8 cellular contexts compared by ENCODE assay signal in genomic region chr18:48408727-48409590, GRCh38. TPM values are rescaled to one million over a fixed set of nuclear protein-coding genes. Genes with fewer than 3 reads are reported as not detected.
A peak's percentile ranks its signal among the peaks of the same experiment; 100 is the strongest.
DNase-seq lines count a peak whose midpoint lies in the region; ATAC-seq and TF ChIP-seq lines count a peak whose summit lies in the region.

Gene ZBTB7C, minus strand, starts transcription at chr18:48409383.

- peaks cover 23 to 37% of the 10 kb centered on the region in 2 experiments for H3K4me1 Mint-ChIP-seq in H9
- peaks cover 36% of the 10 kb centered on the region for H3K4me1 Mint-ChIP-seq in chondrocyte (ENCODE audit: low read depth)

- no peak within 1 kb of the TSS for H3K27ac ChIP-seq in H9 (ENCODE audit: insufficient read length, low read depth, low read length)
- no peak within 1 kb of the TSS for H3K27ac ChIP-seq in PC-3 (ENCODE audit: low read length)

- H2BK12ac ChIP-seq in H9 (ENCODE audit: insufficient read length, low read depth, low read length), result no peak within 1 kb of the TSS

- H2BK20ac ChIP-seq in H9 (ENCODE audit: low read depth, low read length, poor library complexity, severe bottlenecking), result no peak within 1 kb of the TSS

- H3K23ac ChIP-seq in H9 (ENCODE audit: insufficient read length, low read depth, low read length), result no peak within 1 kb of the TSS

- H3K9me2 ChIP-seq in PC-3 (replicated peaks; ENCODE audit: low read length), result no peaks in the 10 kb centered on the region

- H3K56ac ChIP-seq in H9 (ENCODE audit: insufficient read length, low read depth, low read length), result no peak within 1 kb of the TSS

- no peak within 1 kb of the TSS for H3K27ac Mint-ChIP-seq in H9
- H3K27ac Mint-ChIP-seq in chondrocyte (ENCODE audit: unreplicated experiment), result no peak within 1 kb of the TSS

- intact Hi-C loops in PC-3 (cut with micrococcal nuclease), result no loop called here

- H3K27me3 ChIP-seq in H9 (ENCODE audit: insufficient read depth, low read length) (peaks cover 38% of the 10 kb centered on the region), PC-3 (ENCODE audit: low read length) (peaks cover 15% of the 10 kb centered on the region)

- H2BK5ac ChIP-seq in H9 (ENCODE audit: insufficient read length, low read length), result no peak within 1 kb of the TSS

- CTCF ChIA-PET in PC-3 (lab: Charles Lee), result no interaction called here

- peaks cover 16% of the 10 kb centered on the region for H3K23me2 ChIP-seq in H9 (ENCODE audit: insufficient read length, low read depth, low read length, poor library complexity, severe bottlenecking)

- H3K18ac ChIP-seq in H9 (ENCODE audit: insufficient read length, low read depth, low read length), result no peak within 1 kb of the TSS

- no peaks in the 10 kb centered on the region for H3K9me3 ChIP-seq in H9 (ENCODE audit: control insufficient read depth, low read depth, low read length)
- H3K9me3 ChIP-seq in PC-3 (ENCODE audit: low read length), result no peaks in the 10 kb centered on the region

- H3K27me3 Mint-ChIP-seq in H9 (ENCODE audit: low read depth) (peaks cover 77% of the 10 kb centered on the region), chondrocyte (ENCODE audit: low read depth) (peaks cover 42% of the 10 kb centered on the region)

- peak within 1 kb of the TSS; percentile 67 for H3K4me3 ChIP-seq in PC-3 (ENCODE audit: low read length)

- BruUV-seq in PC-3 (replicated peaks; lab: Mats Ljungman, UMichigan), result no TSS peak

- no peak within 1 kb of the TSS for H3K14ac ChIP-seq in H9 (ENCODE audit: insufficient read depth, low read length)

- no CpG with 5 or more reads among the region's 136 CpGs for WGBS in H9 (ENCODE audit: extremely low coverage, insufficient read length, low lambda C conversion rate)

- no peak within 1 kb of the TSS for H2BK15ac ChIP-seq in H9 (ENCODE audit: low read depth, low read length)

- H3K36me3 ChIP-seq in PC-3 (ENCODE audit: low read depth, low read length), result no peaks in the 10 kb centered on the region

- H2AFZ ChIP-seq in H9 (ENCODE audit: low read length), result no peak within 1 kb of the TSS
- peak within 1 kb of the TSS; percentile 76 for H2AFZ ChIP-seq in PC-3 (ENCODE audit: low read length)

- no peaks in the 10 kb centered on the region for H3K79me1 ChIP-seq in H9 (ENCODE audit: insufficient read depth, low read depth, low read length, poor library complexity, severe bottlenecking)

- H2AK5ac ChIP-seq in H9 (ENCODE audit: insufficient read length, low read length), result no peak within 1 kb of the TSS

- H3K9ac ChIP-seq in H9 (ENCODE audit: extremely low read depth, insufficient read length, low read length) (no peak within 1 kb of the TSS), PC-3 (ENCODE audit: low read length) (no peak within 1 kb of the TSS)

- no peak within 1 kb of the TSS for H2BK120ac ChIP-seq in H9 (ENCODE audit: low read depth, low read length, poor library complexity, severe bottlenecking)

- H3K79me2 ChIP-seq in H9 (ENCODE audit: insufficient read depth, low read length) (no peaks in the 10 kb centered on the region), PC-3 (ENCODE audit: low read length) (no peaks in the 10 kb centered on the region)

- H3K36me3 Mint-ChIP-seq in H9 (ENCODE audit: insufficient read depth in 1 of 3, low read depth in 3 of 3), result no peaks in the 10 kb centered on the region; a peak in 1 of 7 replicates
- no peaks in the 10 kb centered on the region for H3K36me3 Mint-ChIP-seq in chondrocyte (ENCODE audit: low read depth)

- no peak within 1 kb of the TSS for H4K8ac ChIP-seq in H9 (replicated peaks; ENCODE audit: insufficient read length, low read depth, low read length)

- no peak within 1 kb of the TSS for H3K4ac ChIP-seq in H9 (ENCODE audit: low read depth, low read length)

- TF ChIP-seq CTCF in H9 (conservative IDR thresholded peaks at IDR 0.05) (no peak), PC-3 (conservative IDR thresholded peaks at IDR 0.05; ENCODE audit: low read depth, low read length) (no peak), chondrocyte (IDR thresholded peaks at IDR 0.05) (no peak)

- H3K4me1 ChIP-seq in H9 (ENCODE audit: insufficient read depth, low read length) (no peaks in the 10 kb centered on the region), PC-3 (ENCODE audit: insufficient read depth, low read length) (0 out of 2 replicates have a peak, but pooled peaks cover 8% of the 10 kb centered on the region)

- peak within 1 kb of the TSS; percentile 68 to 88 for H3K4me3 Mint-ChIP-seq in H9
- peak within 1 kb of the TSS; percentile 73 for H3K4me3 Mint-ChIP-seq in chondrocyte (ENCODE audit: unreplicated experiment)

- H4K20me1 ChIP-seq in H9 (ENCODE audit: control insufficient read depth, insufficient read depth, insufficient read length) (no peaks in the 10 kb centered on the region), PC-3 (ENCODE audit: low read length) (no peaks in the 10 kb centered on the region)

- H3K9me3 Mint-ChIP-seq in H9, result peaks cover 0 to 3% of the 10 kb centered on the region in 2 experiments; a peak in 1 of 5 replicates
- H3K9me3 Mint-ChIP-seq in chondrocyte (ENCODE audit: low read depth), result no peaks in the 10 kb centered on the region

- no peaks in the 10 kb centered on the region for H3F3A ChIP-seq in PC-3 (ENCODE audit: low read length, unreplicated experiment)

- H4K5ac ChIP-seq in H9 (ENCODE audit: insufficient read length, low read depth, low read length), result no peak within 1 kb of the TSS

- H3K4me2 ChIP-seq in H9 (ENCODE audit: insufficient read depth, insufficient read length, low read length), result peak within 1 kb of the TSS; percentile 71
- H3K4me2 ChIP-seq in PC-3 (ENCODE audit: low read length), result peak within 1 kb of the TSS; percentile 84

- peak; percentile 7; the same call in 1 of the 2 replicates for ATAC-seq in PC-3
- ATAC-seq in left lobe of liver, result peak; percentile 67
- no peak for ATAC-seq in stimulated activated naive CD8-positive, alpha-beta T cell treated with anti-CD3 and anti-CD28 coated beads, Interleukin-15, Interleukin-2, amounts not matched to agents 100 U/mL and 50 U/mL, for 24 hours
- ATAC-seq in GM21360 (IDR thresholded peaks at IDR 0.05; ENCODE audit: unreplicated experiment), result no peak

- DNase-seq in COLO668 (lab: John Stamatoyannopoulos, UW; ENCODE audit: unreplicated experiment) (peak; percentile 86), H9 (no peak), PC-3 (no peak), chondrocyte (ENCODE audit: low spot score) (no peak), left lobe of liver (ENCODE audit: low spot score) (peak; percentile 56), foreskin melanocyte (no peak)
- peak; percentile 16 for DNase-seq in stimulated activated naive CD8-positive, alpha-beta T cell treated with anti-CD3 and anti-CD28 coated beads, Interleukin-15, Interleukin-2, amounts not matched to agents 100 U/mL and 50 U/mL, for 24 hours

- H3T11ph ChIP-seq in H9 (ENCODE audit: low read length), result no peak within 1 kb of the TSS

- H4K91ac ChIP-seq in H9 (ENCODE audit: insufficient read length, low read depth, low read length), result no peak within 1 kb of the TSS

- POLR2A ChIA-PET in PC-3 (lab: Charles Lee; ENCODE audit: unreplicated experiment), result no interaction called here

RNA-seq across cellular contexts. Expression of gene ZBTB7C, which starts in this region (rescaled TPM):
- total RNA-seq in H9 (2021), result 0.33 and 0.39 TPM in 2 replicates
- total RNA-seq in PC-3 (2014; rRNA removed), result 1.1 and 1.3 TPM in 2 replicates
- 1.00 to 4.4 TPM (median 1.4 TPM) in 3 replicates for total RNA-seq in chondrocyte
- 1.2 TPM for total RNA-seq in left lobe of liver

Comparison
In these comparisons a context has a peak if more than half of its experiments do, and no peak if none do; other contexts are left out.
1. DNase-seq: peak in COLO668 (single experiment), left lobe of liver (single experiment) and stimulated activated naive CD8-positive, alpha-beta T cell treated with anti-CD3 and anti-CD28 coated beads, Interleukin-15, Interleukin-2, amounts not matched to agents 100 U/mL and 50 U/mL, for 24 hours (single experiment); none in H9 (single experiment), PC-3 (single experiment), chondrocyte (single experiment) and foreskin melanocyte (single experiment).
2. ATAC-seq: peak in PC-3 (single experiment) and left lobe of liver (single experiment); none in stimulated activated naive CD8-positive, alpha-beta T cell treated with anti-CD3 and anti-CD28 coated beads, Interleukin-15, Interleukin-2, amounts not matched to agents 100 U/mL and 50 U/mL, for 24 hours (single experiment) and GM21360 (single experiment).